In the genomic region with DNA sequence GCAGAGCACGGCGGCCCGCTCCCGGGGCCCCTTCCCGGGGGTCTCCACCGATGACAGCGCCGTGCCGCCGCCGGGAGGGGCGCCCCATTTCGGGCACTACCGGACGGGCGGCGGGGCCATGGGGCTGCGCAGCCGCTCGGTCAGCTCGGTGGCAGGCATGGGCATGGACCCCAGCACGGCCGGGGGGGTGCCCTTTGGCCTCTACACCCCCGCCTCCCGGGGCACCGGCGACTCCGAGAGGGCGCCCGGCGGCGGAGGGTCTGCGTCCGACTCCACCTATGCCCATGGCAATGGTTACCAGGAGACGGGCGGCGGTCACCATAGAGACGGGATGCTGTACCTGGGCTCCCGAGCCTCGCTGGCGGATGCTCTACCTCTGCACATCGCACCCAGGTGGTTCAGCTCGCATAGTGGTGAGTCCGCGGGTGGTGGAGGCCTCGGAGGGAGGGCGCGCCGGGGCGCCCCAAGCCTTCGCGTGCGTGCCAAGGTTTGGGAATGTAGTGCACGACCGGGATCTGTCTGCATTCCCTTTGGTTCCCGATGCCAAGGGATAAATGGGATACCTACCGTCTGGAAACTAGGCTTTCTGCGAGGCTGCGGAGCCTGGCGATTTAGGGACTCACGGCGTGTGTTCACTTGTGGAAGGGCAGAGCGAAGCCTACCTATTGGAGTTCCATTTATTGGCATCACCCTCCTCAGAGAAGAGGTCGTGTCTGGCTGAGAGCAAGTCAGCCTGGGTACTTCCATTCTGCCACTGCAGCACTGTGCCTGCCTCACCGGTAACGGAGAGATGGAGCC, we compare ENCODE assay signal across 8 cellular contexts. TPM values are rescaled to one million over a fixed set of nuclear protein-coding genes. Genes with fewer than 3 reads are reported as not detected.
DNase-seq lines count a peak whose midpoint lies in the region; ATAC-seq and TF ChIP-seq lines count a peak whose summit lies in the region.

No MANE protein-coding gene starts in this region.

- intact Hi-C loops in natural killer cell (cut with micrococcal nuclease): loop anchor here (5.0 kb wide), 1 partner anchor 67 kb away; no protein-coding TSS in a partner anchor

- peak; percentile 83 for DNase-seq in COLO668 (lab: John Stamatoyannopoulos, UW; ENCODE audit: unreplicated experiment)
- DNase-seq in HCEC 1CT: peak; percentile 33
- peak; percentile 35 for DNase-seq in NCI-H748 treated with DMSO at 0.1 percent for 48 hours (lab: John Stamatoyannopoulos, UW)
- peak; percentile 45 for DNase-seq in activated T-helper 1 cell treated with Interleukin-2 at 50 U/mL for 16 hours (ENCODE audit: low read depth)
- peak; percentile 42 for DNase-seq in fibroblast of pulmonary artery (ENCODE audit: low read depth)
- DNase-seq in natural killer cell: peak; percentile 29
- DNase-seq in substantia nigra (lab: John Stamatoyannopoulos, UW): peak in 25 of 49 donors; percentile 10 to 72 (median 28)

- peak overlapping the region; percentile 70 for H3K4me3 ChIP-seq in fibroblast of pulmonary artery (replicated peaks; ENCODE audit: low read depth, low read length)

- no peaks in the 10 kb centered on the region for H3K9me3 Mint-ChIP-seq in natural killer cell

- H3K27me3 Mint-ChIP-seq in natural killer cell (ENCODE audit: low read depth in 2 of 2): peaks cover 33 to 37% of the 10 kb centered on the region in 2 donors

- TF ChIP-seq CTCF in fibroblast of pulmonary artery (IDR thresholded peaks at IDR 0.05; ENCODE audit: low read length, missing control alignments) (no peak), natural killer cell (IDR thresholded peaks at IDR 0.05) (no peak)

- peak overlapping the region in 1 of 2 donors; percentile 70 for H3K27ac Mint-ChIP-seq in natural killer cell

- H3K36me3 Mint-ChIP-seq in natural killer cell: no peaks in the 10 kb centered on the region

- ATAC-seq in natural killer cell (no peak), GM21529 (IDR thresholded peaks at IDR 0.05; ENCODE audit: unreplicated experiment) (no peak)

- H3K4me3 Mint-ChIP-seq in natural killer cell: peak overlapping the region; percentile 85

- H3K27ac ChIP-seq in substantia nigra (ENCODE audit: low read depth, low read length, poor library complexity, severe bottlenecking): peak overlapping the region; percentile 45

- peaks cover 18 to 19% of the 10 kb centered on the region in 2 donors for H3K4me1 Mint-ChIP-seq in natural killer cell

RNA-seq across cellular contexts. Expression of a gene that starts 1.1 kb away (rescaled TPM):
- total RNA-seq in natural killer cell: 1 to 10 TPM; 2.4 to 5.1 (median 3.4) TPM

RNA-seq across cellular contexts. Expression of a gene that starts 15.0 kb away (rescaled TPM):
- total RNA-seq in natural killer cell: 10 to 100 TPM; 60.5 to 83.7 (median 73.2) TPM

Comparison
In these comparisons a context has a peak if more than half of its experiments do, and no peak if none do; other contexts are left out.
1. DNase-seq: peak in every context shown above with its lines; median percentile 83 in COLO668; 45 in activated T-helper 1 cell treated with Interleukin-2 at 50 U/mL for 16 hours; 42 in fibroblast of pulmonary artery; 35 in NCI-H748 treated with DMSO at 0.1 percent for 48 hours; 33 in HCEC 1CT; 29 in natural killer cell; 28 in substantia nigra.